Comparison of ENCODE assay signal across 15 cellular contexts in the genomic region with DNA sequence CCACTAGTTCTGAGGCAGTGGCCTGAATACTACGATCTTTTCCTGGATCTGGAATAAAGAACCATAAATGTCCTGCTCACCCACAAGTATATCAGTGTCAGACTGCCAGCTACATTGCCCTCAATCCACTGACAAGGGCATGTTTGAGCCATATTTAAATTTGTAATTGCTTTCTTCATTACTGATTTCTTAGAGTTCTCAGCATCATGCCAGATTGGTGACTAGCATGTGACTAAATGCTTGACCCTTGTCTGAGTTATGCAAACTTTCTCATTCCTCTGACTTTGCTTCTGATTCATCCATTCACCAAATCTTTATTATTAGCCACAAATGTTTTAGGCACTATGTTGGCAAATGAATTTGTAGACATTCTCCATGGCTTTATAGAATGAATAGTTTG.
DNase-seq lines count a peak whose midpoint lies in the region; ATAC-seq and TF ChIP-seq lines count a peak whose summit lies in the region.
"Had no signal": no experiment of that assay in that cellular context is flagged by ENCODE, and none has a peak within 500 bp of the region (broad histone marks: within the 10 kb centered on the region; RNA-seq: fewer than 3 reads in every experiment).

No MANE protein-coding gene starts in this region.

- DNase-seq in GM04503 (ENCODE audit: low read depth), result peak; percentile 78
- peak; percentile 95 for DNase-seq in T1000 (lab: John Stamatoyannopoulos, UW)
- DNase-seq in foreskin melanocyte, result peak; percentile 57
- no peak for DNase-seq in DMS 273 treated with DMSO at 0.1 percent for 48 hours (lab: John Stamatoyannopoulos, UW)
- no peak for DNase-seq in WTC11 (ENCODE audit: low spot score)
- DNase-seq in psoas muscle, result no peak
- DNase-seq: activated naive CD8-positive, alpha-beta T cell treated with anti-CD3 and anti-CD28 coated beads, Interleukin-2, amount 10 ng/mL, durations not matched to agents 7 days and 5 days; Caco-2; KG1; NCI-H2081 treated with DMSO at 0.1 percent for 48 hours; OCI-M1; stimulated activated CD4-positive, alpha-beta T cell treated with anti-CD3 and anti-CD28 coated beads, Interleukin-15, amount 100 ng/mL, for 24 hours had no signal

- no peak overlapping the region for H3K9ac ChIP-seq in skeletal muscle satellite cell (ENCODE audit: low read depth, low read length)

- no peaks in the 10 kb centered on the region for H3K27me3 Mint-ChIP-seq in WTC11 (ENCODE audit: low read depth)

- TF ChIP-seq CTCF in WTC11 (IDR thresholded peaks at IDR 0.05) (no peak), psoas muscle (IDR thresholded peaks at IDR 0.05) (no peak)

- H3K9me3 Mint-ChIP-seq in WTC11, result peaks cover 15% of the 10 kb centered on the region
- H3K9me3 Mint-ChIP-seq: activated naive CD8-positive, alpha-beta T cell treated with anti-CD3 and anti-CD28 coated beads, Interleukin-2, amount 10 ng/mL, durations not matched to agents 7 days and 5 days had no signal

- no peak overlapping the region for H3K4me3 Mint-ChIP-seq in WTC11
- H3K4me3 Mint-ChIP-seq: activated naive CD8-positive, alpha-beta T cell treated with anti-CD3 and anti-CD28 coated beads, Interleukin-2, amount 10 ng/mL, durations not matched to agents 7 days and 5 days had no signal

- intact Hi-C loops in psoas muscle (cut with DNase I), result no loop called here

- H3K4me1 ChIP-seq in skeletal muscle satellite cell (ENCODE audit: control insufficient read depth, insufficient read depth, low read length), result peaks cover 14% of the 10 kb centered on the region
- H3K4me1 ChIP-seq in psoas muscle, result no peaks in the 10 kb centered on the region

- H3K4me1 Mint-ChIP-seq in WTC11, result peaks cover 10% of the 10 kb centered on the region
- H3K4me1 Mint-ChIP-seq: activated naive CD8-positive, alpha-beta T cell treated with anti-CD3 and anti-CD28 coated beads, Interleukin-2, amount 10 ng/mL, durations not matched to agents 7 days and 5 days had no signal

- no peaks in the 10 kb centered on the region for H3K36me3 ChIP-seq in skeletal muscle satellite cell (ENCODE audit: insufficient read depth, low read length)
- no peaks in the 10 kb centered on the region for H3K36me3 ChIP-seq in psoas muscle (ENCODE audit: insufficient read depth in 1 of 2, low read depth in 1 of 2)

- ATAC-seq in GM19463 (IDR thresholded peaks at IDR 0.05; ENCODE audit: unreplicated experiment) (no peak), WTC11 (no peak), psoas muscle (no peak)
- ATAC-seq: GM12878 had no signal

- H3K27ac Mint-ChIP-seq in WTC11, result no peak overlapping the region
- H3K27ac Mint-ChIP-seq: activated naive CD8-positive, alpha-beta T cell treated with anti-CD3 and anti-CD28 coated beads, Interleukin-2, amount 10 ng/mL, durations not matched to agents 7 days and 5 days had no signal

- H3K4me3 ChIP-seq in skeletal muscle satellite cell (ENCODE audit: low read length) (no peak overlapping the region), psoas muscle (no peak overlapping the region)
- H3K4me3 ChIP-seq: GM12878 had no signal

- H3K36me3 Mint-ChIP-seq in WTC11, result no peaks in the 10 kb centered on the region
- H3K36me3 Mint-ChIP-seq: activated naive CD8-positive, alpha-beta T cell treated with anti-CD3 and anti-CD28 coated beads, Interleukin-2, amount 10 ng/mL, durations not matched to agents 7 days and 5 days had no signal

- POLR2A ChIA-PET in WTC11 (lab: Charles Lee), result no interaction called here

- 27 to 57% (median 41%) methylated on average over 1 of the region's 1 CpG for WGBS in psoas muscle, 3 donors

- H3K9me3 ChIP-seq in skeletal muscle satellite cell (replicated peaks; ENCODE audit: low read length), result no peaks in the 10 kb centered on the region
- H3K9me3 ChIP-seq in psoas muscle, result no peaks in the 10 kb centered on the region
- H3K9me3 ChIP-seq: Caco-2 had no signal

- CTCF ChIA-PET in WTC11 (lab: Charles Lee), result no interaction called here

- H3K27me3 ChIP-seq in skeletal muscle satellite cell (ENCODE audit: control insufficient read depth, insufficient read depth, low read length), result no peaks in the 10 kb centered on the region
- no peaks in the 10 kb centered on the region for H3K27me3 ChIP-seq in psoas muscle (ENCODE audit: insufficient read depth in 3 of 3, low read length in 2 of 3)

- peak overlapping the region; percentile 36 for H3K4me2 ChIP-seq in skeletal muscle satellite cell (ENCODE audit: low read length)

- no peak overlapping the region for H3K27ac ChIP-seq in psoas muscle

TF ChIP-seq in WTC11, 78 proteins besides CTCF, POLR2A, EP300 and RAD21 (continues in another document):
- TF ChIP-seq RORB (CRISPR knock-in tag; IDR thresholded peaks at IDR 0.05) (no peak), TP53 (CRISPR knock-in tag; IDR thresholded peaks at IDR 0.05) (no peak), NFATC4 (CRISPR knock-in tag; IDR thresholded peaks at IDR 0.05) (no peak), SMAD3 (CRISPR knock-in tag; IDR thresholded peaks at IDR 0.05; ENCODE audit: borderline replicate concordance) (no peak), ATF2 (CRISPR knock-in tag; IDR thresholded peaks at IDR 0.05; ENCODE audit: borderline replicate concordance, low read depth) (no peak), OVOL2 (CRISPR knock-in tag; IDR thresholded peaks at IDR 0.05; ENCODE audit: borderline replicate concordance) (no peak), ZNF232 (CRISPR knock-in tag; IDR thresholded peaks at IDR 0.05) (no peak), GRHL2 (CRISPR knock-in tag; IDR thresholded peaks at IDR 0.05; ENCODE audit: insufficient replicate concordance, severe bottlenecking) (no peak), ZSCAN18 (CRISPR knock-in tag; IDR thresholded peaks at IDR 0.05) (no peak), MXD4 (CRISPR knock-in tag; IDR thresholded peaks at IDR 0.05; ENCODE audit: borderline replicate concordance) (no peak), PRRX2 (CRISPR knock-in tag; IDR thresholded peaks at IDR 0.05) (no peak), CBFB (CRISPR knock-in tag; IDR thresholded peaks at IDR 0.05; ENCODE audit: low read depth) (no peak), JUN (CRISPR knock-in tag; IDR thresholded peaks at IDR 0.05) (no peak), SMAD4 (CRISPR knock-in tag; IDR thresholded peaks at IDR 0.05) (no peak)
- TF ChIP-seq, protein P1, sequence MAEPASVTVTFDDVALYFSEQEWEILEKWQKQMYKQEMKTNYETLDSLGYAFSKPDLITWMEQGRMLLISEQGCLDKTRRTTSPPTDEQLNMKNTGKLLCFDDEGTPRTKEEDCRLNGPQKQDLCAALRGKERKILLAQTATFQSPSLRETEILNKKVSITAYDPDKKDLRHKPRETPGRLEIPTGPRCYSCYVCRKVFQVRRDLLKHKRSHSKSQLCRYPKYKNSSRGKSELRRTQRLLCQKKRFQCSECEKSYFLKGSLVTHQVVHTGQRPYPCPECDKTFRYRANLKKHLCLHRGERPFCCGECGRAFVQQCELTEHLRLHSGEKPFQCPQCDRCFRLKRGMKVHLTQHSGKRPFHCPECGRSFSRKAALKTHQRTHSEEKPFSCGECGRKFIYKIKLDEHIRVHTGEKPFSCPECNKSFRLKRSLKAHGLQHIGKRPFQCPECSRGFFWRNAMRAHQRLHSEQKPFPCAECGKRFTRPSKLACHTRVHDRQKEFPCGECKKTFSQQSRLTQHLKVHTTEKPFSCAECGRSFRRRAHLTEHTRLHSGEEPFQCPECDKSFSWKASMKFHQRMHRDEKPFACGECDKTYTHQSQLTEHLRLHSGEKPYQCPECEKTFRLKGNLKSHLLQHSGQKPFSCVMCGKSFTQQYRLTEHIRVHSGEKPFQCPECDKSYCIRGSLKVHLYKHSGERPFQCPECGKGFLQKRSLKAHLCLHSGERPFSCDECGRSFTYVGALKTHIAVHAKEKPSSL (CRISPR knock-in tag; conservative IDR thresholded peaks at IDR 0.05), result no peak

Comparison
In these comparisons a context has a peak if more than half of its experiments do, and no peak if none do; other contexts are left out.
1. DNase-seq: peak in GM04503 (single experiment), T1000 (single experiment) and foreskin melanocyte (single experiment); none in DMS 273 treated with DMSO at 0.1 percent for 48 hours (single experiment), WTC11 (single experiment) and psoas muscle (0 of 2).